11 cellular contexts compared by ENCODE assay signal in the genomic region with DNA sequence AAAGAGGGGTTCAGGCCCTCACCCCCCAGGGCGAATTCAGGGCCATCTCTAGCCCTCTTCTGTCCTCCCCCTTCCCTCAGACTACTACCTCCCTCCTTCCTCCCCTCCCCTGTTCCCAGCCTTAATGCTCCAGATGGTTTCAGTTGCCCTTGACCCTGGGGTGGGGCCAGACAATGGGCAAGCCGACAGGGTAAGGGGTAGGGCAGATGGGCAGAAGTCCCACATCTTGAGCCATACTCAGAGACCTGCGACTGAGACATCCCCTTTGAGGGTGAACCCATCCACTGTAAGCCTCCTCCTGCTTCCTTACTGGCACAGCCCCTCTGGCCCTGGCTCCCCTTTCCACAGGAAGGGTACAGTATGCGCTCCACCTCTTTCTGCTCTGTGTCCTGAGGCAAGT. TPM values are rescaled to one million over a fixed set of nuclear protein-coding genes. Genes with fewer than 3 reads are reported as not detected.
DNase-seq lines count a peak whose midpoint lies in the region; ATAC-seq and TF ChIP-seq lines count a peak whose summit lies in the region.
"Had no signal": no experiment of that assay in that cellular context is flagged by ENCODE, and none has a peak within 500 bp of the region (broad histone marks: within the 10 kb centered on the region; RNA-seq: fewer than 3 reads in every experiment).

No MANE protein-coding gene starts in this region.

- CTCF ChIA-PET in PC-9 (lab: Charles Lee) (no interaction called here), HEK293T (lab: Yijun Ruan, JAX) (no interaction called here)

- peaks cover 14% of the 10 kb centered on the region; the same call in 1 of the 2 replicates for H3F3A ChIP-seq in PC-9 (ENCODE audit: insufficient read depth, low read depth)

- H3K36me3 ChIP-seq in PC-9 (ENCODE audit: low read depth) = peaks cover 20% of the 10 kb centered on the region

- peaks cover 22% of the 10 kb centered on the region for H4K20me1 ChIP-seq in PC-9 (ENCODE audit: insufficient read depth)

- peak overlapping the region; percentile 99 for H3K4me2 ChIP-seq in PC-9

- H3K9me3 ChIP-seq in PC-9 (ENCODE audit: insufficient read depth, low read depth) = no peaks in the 10 kb centered on the region
- H3K9me3 ChIP-seq: Peyer's patch had no signal

- peak overlapping the region; percentile 98 for H3K27ac Mint-ChIP-seq in stimulated activated memory B cell treated with anti-CD40 and anti-IgM and Interleukin-4, amounts not matched to agents 10 μg/mL and 1 μg/mL and 100 μg/mL, for 72 hours

- no peak overlapping the region for H3K27ac ChIP-seq in PC-9

- no peaks in the 10 kb centered on the region for H3K27me3 ChIP-seq in PC-9 (ENCODE audit: insufficient read depth, low read depth)
- H3K27me3 ChIP-seq: Peyer's patch had no signal

- POLR2A ChIA-PET in PC-9 (lab: Charles Lee; ENCODE audit: unreplicated experiment) = no interaction called here
- POLR2A ChIA-PET in HEK293T (lab: Yijun Ruan, JAX) = interaction anchor here (1.0 kb wide), 1 partner anchor 45 kb away, joined by 3 read pairs; no protein-coding TSS in a partner anchor

- H3K4me1 ChIP-seq in PC-9 (replicated peaks; ENCODE audit: insufficient read depth) = peaks cover 24% of the 10 kb centered on the region

- intact Hi-C loops in PC-9 (cut with micrococcal nuclease; ENCODE audit: unreplicated experiment) = no loop called here

- no peak overlapping the region for H2AFZ ChIP-seq in PC-9

- TF ChIP-seq CTCF in PC-9 (conservative IDR thresholded peaks at IDR 0.05) = no peak

- no peaks in the 10 kb centered on the region for H3K9me3 Mint-ChIP-seq in stimulated activated memory B cell treated with anti-CD40 and anti-IgM and Interleukin-4, amounts not matched to agents 10 μg/mL and 1 μg/mL and 100 μg/mL, for 72 hours

- BruUV-seq in PC-9 (replicated peaks; lab: Mats Ljungman, UMichigan) = no TSS peak

- H3K4me1 Mint-ChIP-seq in stimulated activated memory B cell treated with anti-CD40 and anti-IgM and Interleukin-4, amounts not matched to agents 10 μg/mL and 1 μg/mL and 100 μg/mL, for 72 hours = peaks cover 38% of the 10 kb centered on the region

- H3K36me3 Mint-ChIP-seq in stimulated activated memory B cell treated with anti-CD40 and anti-IgM and Interleukin-4, amounts not matched to agents 10 μg/mL and 1 μg/mL and 100 μg/mL, for 72 hours = peaks cover 18% of the 10 kb centered on the region

- H3K9me2 ChIP-seq in PC-9 (ENCODE audit: insufficient read depth) = no peaks in the 10 kb centered on the region

- no peak for ATAC-seq in stimulated activated memory B cell treated with anti-CD40 and anti-IgM and Interleukin-4, amounts not matched to agents 10 μg/mL and 1 μg/mL and 100 μg/mL, for 72 hours
- ATAC-seq in GM19328 (IDR thresholded peaks at IDR 0.05; ENCODE audit: unreplicated experiment) = no peak

- DNase-seq in activated effector memory CD4-positive, alpha-beta T cell treated with anti-CD3 and anti-CD28 coated beads, Interleukin-2, amount 50 U/mL, for 16 hours = peak; percentile 53
- no peak for DNase-seq in activated effector memory CD4-positive, alpha-beta T cell treated with Interleukin-2 at 50 U/mL for 16 hours
- DNase-seq in PC-9 (no peak), fibroblast of gingiva (ENCODE audit: low read depth) (peak; percentile 75), HEK293T (ENCODE audit: extremely low spot score) (no peak)
- no peak for DNase-seq in activated naive CD4-positive, alpha-beta T cell (lab: John Stamatoyannopoulos, UW)
- DNase-seq: activated CD4-positive, alpha-beta T cell treated with anti-CD3 and anti-CD28 coated beads, Interleukin-2, amount 50 U/mL, for 1 hour; hypothalamus had no signal

- H3K4me3 Mint-ChIP-seq in stimulated activated memory B cell treated with anti-CD40 and anti-IgM and Interleukin-4, amounts not matched to agents 10 μg/mL and 1 μg/mL and 100 μg/mL, for 72 hours = no peak overlapping the region

- no peaks in the 10 kb centered on the region for H3K27me3 Mint-ChIP-seq in stimulated activated memory B cell treated with anti-CD40 and anti-IgM and Interleukin-4, amounts not matched to agents 10 μg/mL and 1 μg/mL and 100 μg/mL, for 72 hours

- no peak overlapping the region for H3K4me3 ChIP-seq in PC-9

- H3K79me2 ChIP-seq in PC-9 (ENCODE audit: low read depth) = peaks cover 49% of the 10 kb centered on the region

TF ChIP-seq in HEK293T, 16 proteins besides CTCF, POLR2A, EP300 and RAD21:
- TF ChIP-seq ELF4 (IDR thresholded peaks at IDR 0.05) = no peak
- no peak for TF ChIP-seq PKNOX1 (IDR thresholded peaks at IDR 0.05)
- no peak for TF ChIP-seq CTBP1 (IDR thresholded peaks at IDR 0.05; ENCODE audit: borderline replicate concordance)
- TF ChIP-seq HDGF (IDR thresholded peaks at IDR 0.05; ENCODE audit: borderline replicate concordance) = no peak
- no peak for TF ChIP-seq TARDBP (IDR thresholded peaks at IDR 0.05)
- TF ChIP-seq NFRKB (IDR thresholded peaks at IDR 0.05) = no peak
- no peak for TF ChIP-seq SUZ12 (IDR thresholded peaks at IDR 0.05)
- TF ChIP-seq SP1 (IDR thresholded peaks at IDR 0.05) = no peak
- no peak for TF ChIP-seq ZNF384 (IDR thresholded peaks at IDR 0.05)
- TF ChIP-seq L3MBTL2 (conservative IDR thresholded peaks at IDR 0.05) = no peak
- TF ChIP-seq FOXK2 (IDR thresholded peaks at IDR 0.05) = no peak
- no peak for TF ChIP-seq BHLHE40 (IDR thresholded peaks at IDR 0.05; ENCODE audit: borderline replicate concordance)

RNA-seq across cellular contexts. Expression of gene RHBDD3, which starts 1.9 kb away (rescaled TPM):
- total RNA-seq in PC-9 (2021) = 17.6 and 21.9 TPM in 2 replicates

RNA-seq across cellular contexts. Expression of gene EWSR1, which starts 2.1 kb away (rescaled TPM):
- 136 and 200 TPM in 2 replicates for total RNA-seq in PC-9 (2021)

RNA-seq across cellular contexts. Expression of gene GAS2L1, which starts 40.5 kb away (rescaled TPM):
- total RNA-seq in PC-9 (2021) = 15.2 and 16.6 TPM in 2 replicates

RNA-seq across cellular contexts. Expression of gene RASL10A, which starts 49.6 kb away (rescaled TPM):
- not detected in 2 replicates for total RNA-seq in PC-9 (2021)

Comparison
In these comparisons a context has a peak if more than half of its experiments do, and no peak if none do; other contexts are left out.
1. DNase-seq: peak in activated effector memory CD4-positive, alpha-beta T cell treated with anti-CD3 and anti-CD28 coated beads, Interleukin-2, amount 50 U/mL, for 16 hours (single experiment) and fibroblast of gingiva (single experiment); none in activated effector memory CD4-positive, alpha-beta T cell treated with Interleukin-2 at 50 U/mL for 16 hours (single experiment), PC-9 (0 of 2), HEK293T (single experiment) and activated naive CD4-positive, alpha-beta T cell (0 of 4).